13 cellular contexts compared by ENCODE assay signal in genomic region chr10:80195046-80195574, GRCh38. TPM values are rescaled to one million over a fixed set of nuclear protein-coding genes. Genes with fewer than 3 reads are reported as not detected.
DNase-seq lines count a peak whose midpoint lies in the region; TF ChIP-seq lines count a peak whose summit lies in the region.
"Had no signal": no experiment of that assay in that cellular context is flagged by ENCODE, and none has a peak within 500 bp of the region (broad histone marks: within the 10 kb centered on the region; RNA-seq: fewer than 3 reads in every experiment).

No MANE protein-coding gene starts in this region.

- H3K4me1 Mint-ChIP-seq in activated CD4-positive, alpha-beta T cell treated with anti-CD3 and anti-CD28 coated beads, Interleukin-2, amount 10 ng/mL, durations not matched to agents 24 days and 14 days, result peaks cover 51% of the 10 kb centered on the region
- H3K4me1 Mint-ChIP-seq: neural progenitor cell had no signal

- no peak for TF ChIP-seq CTCF in right atrium auricular region (IDR thresholded peaks at IDR 0.05)

- H3K27ac Mint-ChIP-seq in activated CD4-positive, alpha-beta T cell treated with anti-CD3 and anti-CD28 coated beads, Interleukin-2, amount 10 ng/mL, durations not matched to agents 24 days and 14 days, result peak overlapping the region; percentile 84
- H3K27ac Mint-ChIP-seq: neural progenitor cell had no signal

- intact Hi-C loops in activated CD4-positive, alpha-beta T cell treated with anti-CD3 and anti-CD28 coated beads, Interleukin-2, amount 10 ng/mL, durations not matched to agents 24 days and 14 days (cut with micrococcal nuclease), result no loop called here

- H3K36me3 ChIP-seq in SJCRH30 (no peaks in the 10 kb centered on the region), right atrium auricular region (peaks cover 9% of the 10 kb centered on the region), skeletal muscle tissue (ENCODE audit: control insufficient read depth in 3 of 3, insufficient read depth in 3 of 3, low read length in 3 of 3) (no peaks in the 10 kb centered on the region)
- H3K36me3 ChIP-seq: neural progenitor cell had no signal

- H3K9me3 Mint-ChIP-seq in activated CD4-positive, alpha-beta T cell treated with anti-CD3 and anti-CD28 coated beads, Interleukin-2, amount 10 ng/mL, durations not matched to agents 24 days and 14 days, result no peaks in the 10 kb centered on the region

- H3K9me3 ChIP-seq in SJCRH30 (replicated peaks), result no peaks in the 10 kb centered on the region; the same call in 1 of the 2 replicates
- no peaks in the 10 kb centered on the region for H3K9me3 ChIP-seq in right atrium auricular region
- no peaks in the 10 kb centered on the region for H3K9me3 ChIP-seq in skeletal muscle tissue (ENCODE audit: control insufficient read depth in 3 of 3, low read length in 3 of 3)

- H3K4me1 ChIP-seq in SJCRH30 (peaks cover 29% of the 10 kb centered on the region), right atrium auricular region (peaks cover 0 to 86% of the 10 kb centered on the region in 2 donors), skeletal muscle tissue (ENCODE audit: control insufficient read depth in 3 of 3, insufficient read depth in 3 of 3, low read length in 3 of 3) (peaks cover 63 to 72% (median 66%) of the 10 kb centered on the region in 3 donors)

- no peak for DNase-seq in activated CD4-positive, alpha-beta T cell treated with anti-CD3 and anti-CD28 coated beads, Interleukin-2, amount 10 ng/mL, durations not matched to agents 24 days and 14 days
- DNase-seq in activated CD4-positive, alpha-beta T cell treated with anti-CD3 and anti-CD28 coated beads, Interleukin-2, amount 50 U/mL, for 48 hours, result no peak
- DNase-seq in SJCRH30 (no peak), right atrium auricular region (ENCODE audit: low spot score) (no peak), HUDEP-2 (lab: John Stamatoyannopoulos, UW; ENCODE audit: unreplicated experiment in 76 of 76) (no peak), NCI-H1436 treated with DMSO at 0.1 percent for 48 hours (lab: John Stamatoyannopoulos, UW) (no peak), mucosa of gallbladder (ENCODE audit: low spot score) (no peak)
- DNase-seq: ACHN; NCI-H1417; NCI-H748 treated with DMSO at 0.1 percent for 48 hours; stimulated activated naive CD4-positive, alpha-beta T cell had no signal

- H3K4me3 ChIP-seq in SJCRH30, result no peak overlapping the region
- H3K4me3 ChIP-seq in right atrium auricular region, result no peak overlapping the region
- peak overlapping the region in 2 of 3 donors; percentile 35 to 41 for H3K4me3 ChIP-seq in skeletal muscle tissue (ENCODE audit: low read length in 3 of 3)
- H3K4me3 ChIP-seq: neural progenitor cell had no signal

- H3K27ac ChIP-seq in SJCRH30 (peak overlapping the region; percentile 34; the same call in 1 of the 2 replicates), right atrium auricular region (peak overlapping the region; percentile 97 to 100), skeletal muscle tissue (ENCODE audit: low read depth, low read length) (peak overlapping the region; percentile 91)
- H3K27ac ChIP-seq: neural progenitor cell had no signal

- H3K27me3 Mint-ChIP-seq in activated CD4-positive, alpha-beta T cell treated with anti-CD3 and anti-CD28 coated beads, Interleukin-2, amount 10 ng/mL, durations not matched to agents 24 days and 14 days, result no peaks in the 10 kb centered on the region

- H3K36me3 Mint-ChIP-seq in activated CD4-positive, alpha-beta T cell treated with anti-CD3 and anti-CD28 coated beads, Interleukin-2, amount 10 ng/mL, durations not matched to agents 24 days and 14 days (ENCODE audit: low read depth), result peaks cover 27% of the 10 kb centered on the region
- H3K36me3 Mint-ChIP-seq: neural progenitor cell had no signal

- H3K27me3 ChIP-seq in SJCRH30 (no peaks in the 10 kb centered on the region), right atrium auricular region (no peaks in the 10 kb centered on the region), skeletal muscle tissue (ENCODE audit: control insufficient read depth in 3 of 3, insufficient read depth in 3 of 3, low read length in 3 of 3) (no peaks in the 10 kb centered on the region)
- H3K27me3 ChIP-seq: neural progenitor cell had no signal

- H3K4me3 Mint-ChIP-seq in activated CD4-positive, alpha-beta T cell treated with anti-CD3 and anti-CD28 coated beads, Interleukin-2, amount 10 ng/mL, durations not matched to agents 24 days and 14 days, result peak overlapping the region; percentile 47
- H3K4me3 Mint-ChIP-seq: neural progenitor cell had no signal

- peak overlapping the region in 2 of 3 donors; percentile 33 to 58 for H3K9ac ChIP-seq in skeletal muscle tissue (ENCODE audit: low read depth in 1 of 3, low read length in 3 of 3)
- H3K9ac ChIP-seq: neural progenitor cell had no signal

RNA-seq across cellular contexts. Expression of gene ANXA11, which starts 10.2 kb away (rescaled TPM):
- total RNA-seq in activated CD4-positive, alpha-beta T cell treated with anti-CD3 and anti-CD28 coated beads, Interleukin-2, amount 10 ng/mL, durations not matched to agents 24 days and 14 days, result 223 and 232 TPM in 2 replicates
- 36.2 and 39.5 TPM in 2 replicates for total RNA-seq in SJCRH30 (2014; rRNA removed; shearing (Covaris generic))
- total RNA-seq in right atrium auricular region (100 to 1,000 TPM; 224 to 266 TPM), skeletal muscle tissue (29.7 TPM), mucosa of gallbladder (247 TPM)

Comparison
In these comparisons a context has a peak if more than half of its experiments do, and no peak if none do; other contexts are left out.
1. H3K27ac ChIP-seq: peak in every context shown above with its lines; median percentile 98 in right atrium auricular region; 91 in skeletal muscle tissue; 34 in SJCRH30.
2. H3K4me3 ChIP-seq: peak in skeletal muscle tissue (2 of 3); none in SJCRH30 (single experiment) and right atrium auricular region (0 of 2).